ENCODE assay signal across 20 cellular contexts in the genomic region with DNA sequence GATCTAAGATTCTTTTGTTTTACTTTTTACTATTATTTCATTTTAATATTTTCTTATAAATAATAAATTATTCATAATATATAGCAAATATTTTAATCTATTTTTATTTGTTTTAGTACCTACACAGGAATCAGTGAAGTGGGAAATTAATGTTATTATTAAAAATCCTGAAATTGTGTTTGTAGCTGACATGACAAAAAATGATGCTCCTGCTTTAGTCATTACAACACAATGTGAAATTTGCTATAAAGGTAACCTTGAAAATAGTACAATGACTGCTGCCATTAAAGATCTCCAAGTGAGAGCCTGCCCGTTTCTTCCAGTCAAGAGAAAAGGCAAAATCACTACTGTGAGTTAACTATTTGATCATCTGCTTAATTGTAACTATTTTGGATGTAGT.
"Had no signal": no experiment of that assay in that cellular context is flagged by ENCODE, and none has a peak within 500 bp of the region (broad histone marks: within the 10 kb centered on the region; RNA-seq: fewer than 3 reads in every experiment).

No MANE protein-coding gene starts in this region.

- H3K4me1 ChIP-seq: SJSA1 had no signal

- H3K27ac ChIP-seq: SJSA1, SK-N-MC had no signal

- ATAC-seq: Panc1, PC-3 had no signal

- H3K4me3 ChIP-seq: MG63, SJSA1, SK-N-MC had no signal

- H3K36me3 ChIP-seq: MG63, SJSA1 had no signal

- H3K9me3 ChIP-seq: MG63, SJSA1 had no signal

- DNase-seq: KBM-7, MG63, NCI-H1092, NCI-H1105 treated with DMSO at 0.1 percent for 48 hours, NCI-H1417 treated with DMSO at 0.1 percent for 48 hours, NCI-H146, NCI-H1694 treated with DMSO at 0.1 percent for 48 hours, NCI-H1930, NCI-H2081, NCI-H2107, NCI-H2227 treated with DMSO at 0.1 percent for 48 hours, NCI-H524, NCI-H69, NCI-H774, PC-3, Right ventricle myocardium superior, SIG-M5 had no signal

- H3K27me3 ChIP-seq: MG63, SJSA1 had no signal
